ENCODE assay signal across 8 cellular contexts in genomic region chr17:18319604-18320256, GRCh38. TPM values are rescaled to one million over a fixed set of nuclear protein-coding genes. Genes with fewer than 3 reads are reported as not detected.
DNase-seq lines count a peak whose midpoint lies in the region; ATAC-seq and TF ChIP-seq lines count a peak whose summit lies in the region.

No MANE protein-coding gene starts in this region.

- no peaks in the 10 kb centered on the region for H3K9me3 ChIP-seq in CD4-positive, CD25-positive, alpha-beta regulatory T cell (ENCODE audit: control insufficient read depth in 2 of 2, low read length in 2 of 2)
- H3K9me3 ChIP-seq in HAP-1 (no peaks in the 10 kb centered on the region), SK-N-SH (no peaks in the 10 kb centered on the region), gastrocnemius medialis (no peaks in the 10 kb centered on the region)

- H2AFZ ChIP-seq in SK-N-SH (ENCODE audit: low read depth), result no peak overlapping the region

- no peak for TF ChIP-seq EP300 in SK-N-SH (IDR thresholded peaks at IDR 0.05; ENCODE audit: borderline replicate concordance in 1 of 2, low read depth in 1 of 2, low read length in 1 of 2)

- H3K36me3 Mint-ChIP-seq in CD4-positive, CD25-positive, alpha-beta regulatory T cell, result peaks cover 25% of the 10 kb centered on the region
- peaks cover 18% of the 10 kb centered on the region for H3K36me3 Mint-ChIP-seq in osteocyte (ENCODE audit: unreplicated experiment)

- WGBS in SK-N-SH (ENCODE audit: low lambda C conversion rate), result 79% methylated on average over 13 of the region's 13 CpGs

- peaks cover 40% of the 10 kb centered on the region for H4K20me1 ChIP-seq in SK-N-SH (ENCODE audit: insufficient read depth)

- TF ChIP-seq CTCF in SK-N-SH (IDR thresholded peaks at IDR 0.05) (peak; percentile 51), osteocyte (IDR thresholded peaks at IDR 0.05) (peak; percentile 59), gastrocnemius medialis (IDR thresholded peaks at IDR 0.05 in 4 of 5, conservative IDR thresholded peaks at IDR 0.05 in 1 of 5) (no peak)

- H3K4me3 ChIP-seq in CD4-positive, CD25-positive, alpha-beta regulatory T cell (ENCODE audit: low read depth, low read length), result peak overlapping the region; percentile 19
- H3K4me3 ChIP-seq in HAP-1 (no peak overlapping the region), SK-N-SH (ENCODE audit: low read depth in 2 of 2, low read length in 1 of 2) (peak overlapping the region in 1 of 2 experiments; percentile 32; a peak in 1 of 4 replicates), gastrocnemius medialis (no peak overlapping the region)

- peaks cover 46% of the 10 kb centered on the region for H3K36me3 ChIP-seq in CD4-positive, CD25-positive, alpha-beta regulatory T cell (ENCODE audit: control insufficient read depth, insufficient read depth, low read length)
- H3K36me3 ChIP-seq in HAP-1 (replicated peaks), result peaks cover 32% of the 10 kb centered on the region
- H3K36me3 ChIP-seq in SK-N-SH (replicated peaks in 1 of 2; ENCODE audit: control insufficient read depth in 1 of 2, insufficient read depth in 2 of 2, low read length in 1 of 2), result peaks cover 19 to 57% of the 10 kb centered on the region in 2 experiments
- peaks cover 0 to 37% of the 10 kb centered on the region in 2 donors for H3K36me3 ChIP-seq in gastrocnemius medialis

- TF ChIP-seq POLR2A in gastrocnemius medialis (IDR thresholded peaks at IDR 0.05), result no peak

- DNase-seq in CD4-positive, CD25-positive, alpha-beta regulatory T cell, result peak in 2 of 3 donors; percentile 14 to 30
- DNase-seq in HAP-1 (ENCODE audit: low spot score in 2 of 2) (peak; percentile 35 to 52), SK-N-SH (peak; percentile 54), osteocyte (ENCODE audit: extremely low spot score, unreplicated experiment) (no peak), gastrocnemius medialis (no peak), NCI-H1048 (lab: John Stamatoyannopoulos, UW) (no peak)

- H3F3A ChIP-seq in SK-N-SH (replicated peaks; ENCODE audit: insufficient read depth), result no peaks in the 10 kb centered on the region

- in situ Hi-C loops in HAP-1 (cut with MboI; ENCODE audit: low sequenced_read_pairs), result no loop called here
- in situ Hi-C loops in gastrocnemius medialis (cut with MboI; ENCODE audit: low sequenced_read_pairs in 4 of 4), result loop anchor here in 2 of 4 donors (10.0 kb wide), 2 partner anchors 55 to 95 kb away; partner anchors contain the start of genes LLGL1 (in 1 of the 2) and MIEF2 (in 1 of the 2)

- no peak overlapping the region for H3K9ac ChIP-seq in SK-N-SH

- TF ChIP-seq RAD21 in SK-N-SH (IDR thresholded peaks at IDR 0.05; ENCODE audit: low read length), result peak; percentile 71

- no peak overlapping the region for H3K27ac ChIP-seq in CD4-positive, CD25-positive, alpha-beta regulatory T cell (ENCODE audit: insufficient read depth, low read length, poor library complexity, severe bottlenecking)
- H3K27ac ChIP-seq in SK-N-SH (ENCODE audit: low read depth in 2 of 2, low read length in 1 of 2) (no peak overlapping the region), gastrocnemius medialis (no peak overlapping the region)

- H3K4me1 ChIP-seq in CD4-positive, CD25-positive, alpha-beta regulatory T cell (ENCODE audit: control insufficient read depth, insufficient read depth, low read length, poor library complexity, severe bottlenecking), result peaks cover 60% of the 10 kb centered on the region
- H3K4me1 ChIP-seq in HAP-1 (peaks cover 6% of the 10 kb centered on the region), SK-N-SH (ENCODE audit: control insufficient read depth in 1 of 2, insufficient read depth in 2 of 2, low read depth in 1 of 2, low read length in 1 of 2) (peaks cover 15 to 40% of the 10 kb centered on the region in 2 experiments; a peak in 1 of 4 replicates), gastrocnemius medialis (peaks cover 48 to 52% of the 10 kb centered on the region in 2 donors)

- H3K9me3 Mint-ChIP-seq in CD4-positive, CD25-positive, alpha-beta regulatory T cell, result no peaks in the 10 kb centered on the region
- no peaks in the 10 kb centered on the region for H3K9me3 Mint-ChIP-seq in osteocyte (ENCODE audit: unreplicated experiment)

- H3K27ac Mint-ChIP-seq in CD4-positive, CD25-positive, alpha-beta regulatory T cell, result no peak overlapping the region
- H3K27ac Mint-ChIP-seq in osteocyte (ENCODE audit: unreplicated experiment), result no peak overlapping the region

- intact Hi-C loops in gastrocnemius medialis (cut with DNase I; ENCODE audit: low total_unique reads), result loop anchor here (10.0 kb wide), 2 partner anchors 345 to 725 kb away; partner anchors contain the start of genes DRC3, PEMT and TOM1L2

- H3K4me3 Mint-ChIP-seq in CD4-positive, CD25-positive, alpha-beta regulatory T cell, result peak overlapping the region; percentile 58 to 82 (median 65)
- H3K4me3 Mint-ChIP-seq in osteocyte (ENCODE audit: unreplicated experiment), result peak overlapping the region; percentile 22

- no peak for ATAC-seq in CD4-positive, CD25-positive, alpha-beta regulatory T cell (ENCODE audit: low read depth in 2 of 2)
- ATAC-seq in esophagus mucosa (peak; percentile 4), gastrocnemius medialis (no peak), HG03095 (IDR thresholded peaks at IDR 0.05; ENCODE audit: unreplicated experiment) (no peak)

- H3K9me2 ChIP-seq in SK-N-SH, result no peaks in the 10 kb centered on the region

- CTCF ChIA-PET in SK-N-SH (lab: Yijun Ruan, JAX), result interaction anchor here (0.6 to 1.6 kb wide), 5 partner anchors 11 to 84 kb away, joined by 3 to 6 read pairs (median 3); no protein-coding TSS in a partner anchor

- no peaks in the 10 kb centered on the region for H3K27me3 Mint-ChIP-seq in CD4-positive, CD25-positive, alpha-beta regulatory T cell
- no peaks in the 10 kb centered on the region for H3K27me3 Mint-ChIP-seq in osteocyte (ENCODE audit: unreplicated experiment)

- peak overlapping the region; percentile 7; the same call in 1 of the 2 replicates for H3K4me2 ChIP-seq in SK-N-SH

- POLR2A ChIA-PET in SK-N-SH (lab: Yijun Ruan, JAX), result no interaction called here

- no peaks in the 10 kb centered on the region for H3K27me3 ChIP-seq in CD4-positive, CD25-positive, alpha-beta regulatory T cell (ENCODE audit: control insufficient read depth, insufficient read depth, low read length)
- H3K27me3 ChIP-seq in HAP-1 (ENCODE audit: low read depth), result no peaks in the 10 kb centered on the region
- H3K27me3 ChIP-seq in SK-N-SH (ENCODE audit: insufficient read depth), result no peaks in the 10 kb centered on the region
- no peaks in the 10 kb centered on the region for H3K27me3 ChIP-seq in gastrocnemius medialis

- H3K4me1 Mint-ChIP-seq in CD4-positive, CD25-positive, alpha-beta regulatory T cell, result peaks cover 0 to 81% (median 44%) of the 10 kb centered on the region in 4 donors
- H3K4me1 Mint-ChIP-seq in osteocyte (ENCODE audit: unreplicated experiment), result peaks cover 50% of the 10 kb centered on the region

- H3K79me2 ChIP-seq in SK-N-SH (ENCODE audit: insufficient read depth), result peaks cover 83% of the 10 kb centered on the region

TF ChIP-seq in SK-N-SH, 30 proteins besides CTCF, POLR2A, EP300 and RAD21:
- TF ChIP-seq FOSL2 (IDR thresholded peaks at IDR 0.05; ENCODE audit: borderline replicate concordance, low read depth), result no peak
- TF ChIP-seq SMC3 (IDR thresholded peaks at IDR 0.05; ENCODE audit: low read depth, low read length), result peak; percentile 50

RNA-seq across cellular contexts. Expression of gene SMCR8, which starts 4.6 kb away (rescaled TPM):
- 48.3 TPM for total RNA-seq in CD4-positive, CD25-positive, alpha-beta regulatory T cell
- 1 to 10 TPM; 3.5 to 6.3 (median 5.2) TPM for polyA plus RNA-seq in CD4-positive, CD25-positive, alpha-beta regulatory T cell
- polyA plus RNA-seq in SK-N-SH (2012; rRNA removed), result 5.6 and 6.2 TPM in 2 replicates
- 3.6 and 4.7 TPM in 2 replicates for polyA plus RNA-seq in SK-N-SH (2012; cell fraction: cytosol; rRNA removed)
- 8.2 and 10.4 TPM in 2 replicates for polyA plus RNA-seq in SK-N-SH (2012; cell fraction: nucleus; rRNA removed)
- total RNA-seq in esophagus mucosa (8.6 TPM), osteocyte (19.8 and 21.2 TPM in 2 replicates), gastrocnemius medialis (10 to 100 TPM in 2 of 4 donors, 1 to 10 TPM in 2; 9.2 to 15.7 (median 12.4) TPM)

RNA-seq across cellular contexts. Expression of gene TOP3A, which starts 4.9 kb away (rescaled TPM):
- 50.4 TPM for total RNA-seq in CD4-positive, CD25-positive, alpha-beta regulatory T cell
- 10 to 100 TPM; 17.0 to 19.7 (median 18.4) TPM for polyA plus RNA-seq in CD4-positive, CD25-positive, alpha-beta regulatory T cell
- polyA plus RNA-seq in SK-N-SH (2012; rRNA removed), result 14.4 and 14.7 TPM in 2 replicates
- 10.9 and 11.6 TPM in 2 replicates for polyA plus RNA-seq in SK-N-SH (2012; cell fraction: cytosol; rRNA removed)
- 35.2 and 36.3 TPM in 2 replicates for polyA plus RNA-seq in SK-N-SH (2012; cell fraction: nucleus; rRNA removed)
- total RNA-seq in esophagus mucosa (23.8 TPM), osteocyte (41.5 and 44.8 TPM in 2 replicates), gastrocnemius medialis (10 to 100 TPM; 17.7 to 62.4 (median 22.1) TPM)

RNA-seq across cellular contexts. Expression of gene SHMT1, which starts 43.6 kb away (rescaled TPM):
- 19.0 TPM for total RNA-seq in CD4-positive, CD25-positive, alpha-beta regulatory T cell
- 10 to 100 TPM; 31.5 to 44.7 (median 35.9) TPM for polyA plus RNA-seq in CD4-positive, CD25-positive, alpha-beta regulatory T cell
- polyA plus RNA-seq in SK-N-SH (2012; rRNA removed), result 10.0 and 17.0 TPM in 2 replicates
- 8.1 and 10.0 TPM in 2 replicates for polyA plus RNA-seq in SK-N-SH (2012; cell fraction: cytosol; rRNA removed)
- 16.8 and 19.2 TPM in 2 replicates for polyA plus RNA-seq in SK-N-SH (2012; cell fraction: nucleus; rRNA removed)
- 67.1 TPM for total RNA-seq in esophagus mucosa
- 5.4 and 5.8 TPM in 2 replicates for total RNA-seq in osteocyte
- total RNA-seq in gastrocnemius medialis, result 10 to 100 TPM; 12.8 to 19.2 (median 14.0) TPM

RNA-seq across cellular contexts. Expression of gene EVPLL, which starts 57.8 kb away (rescaled TPM):
- total RNA-seq in CD4-positive, CD25-positive, alpha-beta regulatory T cell, result not detected
- under 1 TPM in 1 of 4 donors, not detected in 3; 0.25 TPM for polyA plus RNA-seq in CD4-positive, CD25-positive, alpha-beta regulatory T cell
- not detected in 2 replicates for polyA plus RNA-seq in SK-N-SH (2012; rRNA removed)
- polyA plus RNA-seq in SK-N-SH (2012; cell fraction: cytosol; rRNA removed), result not detected in 2 replicates
- not detected in 2 replicates for polyA plus RNA-seq in SK-N-SH (2012; cell fraction: nucleus; rRNA removed)
- total RNA-seq in esophagus mucosa (5.3 TPM), osteocyte (not detected in 2 replicates), gastrocnemius medialis (not detected)

RNA-seq across cellular contexts. Expression of gene MIEF2, which starts 59.3 kb away (rescaled TPM):
- 12.1 TPM for total RNA-seq in CD4-positive, CD25-positive, alpha-beta regulatory T cell
- polyA plus RNA-seq in CD4-positive, CD25-positive, alpha-beta regulatory T cell, result 10 to 100 TPM; 11.7 to 19.9 (median 15.2) TPM
- 12.7 and 16.8 TPM in 2 replicates for polyA plus RNA-seq in SK-N-SH (2012; rRNA removed)
- polyA plus RNA-seq in SK-N-SH (2012; cell fraction: cytosol; rRNA removed), result 4.5 and 8.3 TPM in 2 replicates
- 34.8 and 53.1 TPM in 2 replicates for polyA plus RNA-seq in SK-N-SH (2012; cell fraction: nucleus; rRNA removed)
- total RNA-seq in esophagus mucosa (6.3 TPM), osteocyte (10.8 and 15.3 TPM in 2 replicates), gastrocnemius medialis (10 to 100 TPM; 19.3 to 45.2 (median 34.3) TPM)

Comparison
In these comparisons a context has a peak if more than half of its experiments do, and no peak if none do; other contexts are left out.
1. DNase-seq: peak in CD4-positive, CD25-positive, alpha-beta regulatory T cell (2 of 3), HAP-1 (2 of 2) and SK-N-SH (single experiment); none in osteocyte (single experiment), gastrocnemius medialis (0 of 2) and NCI-H1048 (single experiment).
2. CTCF ChIP-seq: peak in SK-N-SH (single experiment) and osteocyte (single experiment); none in gastrocnemius medialis (0 of 5).